ENCODE assay signal across 17 cellular contexts in the genomic region with DNA sequence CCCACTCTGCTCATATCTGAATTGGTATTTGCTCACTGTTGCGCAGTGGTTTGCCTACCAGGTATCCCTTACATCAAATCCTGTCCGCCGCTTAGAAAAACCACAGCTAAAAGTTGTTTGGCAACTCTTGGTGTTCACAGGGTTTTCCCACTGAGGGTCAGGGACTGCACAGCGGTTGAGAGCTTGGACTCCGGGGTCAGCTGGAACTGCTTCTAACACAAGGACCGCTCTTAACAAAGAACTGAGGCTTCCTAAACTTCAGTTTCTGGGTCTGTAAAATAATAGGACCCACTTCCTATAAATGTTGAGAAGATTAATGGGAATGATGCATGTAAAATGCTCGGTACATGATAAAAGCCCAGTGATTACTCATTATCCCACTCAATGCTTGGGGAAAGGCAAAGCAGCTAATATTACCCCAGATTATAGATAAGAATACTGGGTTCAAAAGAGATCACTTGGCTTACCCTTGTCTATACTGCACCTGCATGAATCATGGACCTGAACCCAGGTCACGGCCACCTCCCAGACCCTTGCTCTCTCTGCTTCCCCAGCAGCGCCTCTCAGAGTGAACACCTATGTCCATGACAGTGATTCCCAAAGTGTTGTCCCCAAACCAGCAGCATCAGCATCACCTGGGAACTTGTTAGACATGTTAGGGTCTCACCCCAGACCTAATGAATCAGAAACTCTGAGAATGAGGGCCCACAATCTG. TPM values are rescaled to one million over a fixed set of nuclear protein-coding genes. Genes with fewer than 3 reads are reported as not detected.
DNase-seq lines count a peak whose midpoint lies in the region; ATAC-seq, FAIRE-seq and TF ChIP-seq lines count a peak whose summit lies in the region.
"Had no signal": no experiment of that assay in that cellular context is flagged by ENCODE, and none has a peak within 500 bp of the region (broad histone marks: within the 10 kb centered on the region; RNA-seq: fewer than 3 reads in every experiment).

No MANE protein-coding gene starts in this region.

- POLR2A ChIA-PET in activated CD8-positive, alpha-beta T cell treated with anti-CD3 and anti-CD28 coated beads, Interleukin-2, amount 10 ng/mL, durations not matched to agents 7 days and 5 days (lab: Charles Lee) = interaction anchor here (1.3 to 2.3 kb wide), 2 partner anchors 9 to 17 kb away, joined by 3 to 6 read pairs; no protein-coding TSS in a partner anchor
- POLR2A ChIA-PET in activated CD8-positive, alpha-beta T cell treated with anti-CD3 and anti-CD28 coated beads for 36 hours (lab: Charles Lee) = interaction anchor here (2.7 kb wide), 1 partner anchor 10 kb away, joined by 16 read pairs; no protein-coding TSS in a partner anchor

- H3K4me3 Mint-ChIP-seq in activated CD8-positive, alpha-beta T cell treated with anti-CD3 and anti-CD28 coated beads, Interleukin-2, amount 10 ng/mL, durations not matched to agents 7 days and 5 days = no peak overlapping the region
- no peak overlapping the region for H3K4me3 Mint-ChIP-seq in activated CD8-positive, alpha-beta T cell treated with anti-CD3 and anti-CD28 coated beads for 36 hours
- no peak overlapping the region for H3K4me3 Mint-ChIP-seq in CD14-positive monocyte
- H3K4me3 Mint-ChIP-seq: activated naive CD4-positive, alpha-beta T cell treated with anti-CD3 and anti-CD28 coated beads, Interleukin-2, amount 50 U/mL, for 24 hours; central memory CD8-positive, alpha-beta T cell had no signal

- peak overlapping the region; percentile 21 for H3K27ac Mint-ChIP-seq in activated CD8-positive, alpha-beta T cell treated with anti-CD3 and anti-CD28 coated beads, Interleukin-2, amount 10 ng/mL, durations not matched to agents 7 days and 5 days
- H3K27ac Mint-ChIP-seq in activated CD8-positive, alpha-beta T cell treated with anti-CD3 and anti-CD28 coated beads for 36 hours = no peak overlapping the region
- no peak overlapping the region for H3K27ac Mint-ChIP-seq in CD14-positive monocyte

- in situ Hi-C loops in astrocyte of the spinal cord (cut with HindIII; ENCODE audit: low sequenced_read_pairs) = no loop called here

- no peak for ATAC-seq in activated CD8-positive, alpha-beta T cell treated with anti-CD3 and anti-CD28 coated beads, Interleukin-2, amount 10 ng/mL, durations not matched to agents 7 days and 5 days
- no peak for ATAC-seq in activated CD8-positive, alpha-beta T cell treated with anti-CD3 and anti-CD28 coated beads for 36 hours
- peak; percentile 52 to 58 for ATAC-seq in lower lobe of right lung
- ATAC-seq in sciatic nerve = no peak

- H3K9me3 Mint-ChIP-seq in activated CD8-positive, alpha-beta T cell treated with anti-CD3 and anti-CD28 coated beads, Interleukin-2, amount 10 ng/mL, durations not matched to agents 7 days and 5 days (ENCODE audit: insufficient read depth) = peaks cover 4% of the 10 kb centered on the region
- H3K9me3 Mint-ChIP-seq in activated CD8-positive, alpha-beta T cell treated with anti-CD3 and anti-CD28 coated beads for 36 hours = no peaks in the 10 kb centered on the region
- H3K9me3 Mint-ChIP-seq in CD14-positive monocyte = peaks cover 0 to 3% (median 0%) of the 10 kb centered on the region in 7 donors
- H3K9me3 Mint-ChIP-seq: activated naive CD4-positive, alpha-beta T cell treated with anti-CD3 and anti-CD28 coated beads, Interleukin-2, amount 50 U/mL, for 24 hours; central memory CD8-positive, alpha-beta T cell had no signal

- CTCF ChIA-PET in activated CD8-positive, alpha-beta T cell treated with anti-CD3 and anti-CD28 coated beads, Interleukin-2, amount 10 ng/mL, durations not matched to agents 7 days and 5 days (lab: Charles Lee) = interaction anchor here (1.2 to 4.2 kb wide), 3 partner anchors 9 to 20 kb away, joined by 3 to 34 read pairs (median 4); no protein-coding TSS in a partner anchor
- CTCF ChIA-PET in activated CD8-positive, alpha-beta T cell treated with anti-CD3 and anti-CD28 coated beads for 36 hours (lab: Charles Lee) = interaction anchor here (0.9 to 1.2 kb wide), 3 partner anchors 50 to 240 kb away, joined by 3 read pairs; no protein-coding TSS in a partner anchor

- no peak overlapping the region for H3K27ac ChIP-seq in lower lobe of right lung

- H3K4me1 ChIP-seq in lower lobe of right lung = peaks cover 13% of the 10 kb centered on the region

- H3K4me3 ChIP-seq in astrocyte of the spinal cord (ENCODE audit: low read depth, low read length) = no peak overlapping the region
- no peak overlapping the region for H3K4me3 ChIP-seq in lower lobe of right lung
- H3K4me3 ChIP-seq: HAP-1, MG63 had no signal

- no peaks in the 10 kb centered on the region for H3K27me3 Mint-ChIP-seq in activated CD8-positive, alpha-beta T cell treated with anti-CD3 and anti-CD28 coated beads, Interleukin-2, amount 10 ng/mL, durations not matched to agents 7 days and 5 days (ENCODE audit: low read depth)
- H3K27me3 Mint-ChIP-seq in activated CD8-positive, alpha-beta T cell treated with anti-CD3 and anti-CD28 coated beads for 36 hours = no peaks in the 10 kb centered on the region
- H3K27me3 Mint-ChIP-seq in CD14-positive monocyte (ENCODE audit: low read depth in 3 of 3) = peaks cover 0 to 12% (median 3%) of the 10 kb centered on the region in 3 donors
- H3K27me3 Mint-ChIP-seq: activated naive CD4-positive, alpha-beta T cell treated with anti-CD3 and anti-CD28 coated beads, Interleukin-2, amount 50 U/mL, for 24 hours; central memory CD8-positive, alpha-beta T cell had no signal

- no peak for DNase-seq in activated CD8-positive, alpha-beta T cell treated with anti-CD3 and anti-CD28 coated beads, Interleukin-2, amount 10 ng/mL, durations not matched to agents 7 days and 5 days
- DNase-seq in activated CD8-positive, alpha-beta T cell treated with anti-CD3 and anti-CD28 coated beads for 36 hours = no peak
- DNase-seq in astrocyte of the spinal cord (ENCODE audit: low read depth, low spot score) (peak; percentile 68), lower lobe of right lung (no peak), urothelium cell line (ENCODE audit: low spot score) (no peak), sciatic nerve (ENCODE audit: low spot score) (no peak), CD14-positive monocyte (ENCODE audit: low spot score) (no peak), GM19239 (ENCODE audit: insufficient read length, low spot score) (no peak)
- DNase-seq: COR-L47; MG63; NCI-H2081 treated with DMSO at 0.1 percent for 48 hours; stimulated activated naive CD4-positive, alpha-beta T cell had no signal

- no peaks in the 10 kb centered on the region for H3K36me3 ChIP-seq in lower lobe of right lung
- H3K36me3 ChIP-seq: HAP-1, MG63 had no signal

- peaks cover 26% of the 10 kb centered on the region for H3K36me3 Mint-ChIP-seq in activated CD8-positive, alpha-beta T cell treated with anti-CD3 and anti-CD28 coated beads, Interleukin-2, amount 10 ng/mL, durations not matched to agents 7 days and 5 days (ENCODE audit: low read depth)
- no peaks in the 10 kb centered on the region for H3K36me3 Mint-ChIP-seq in activated CD8-positive, alpha-beta T cell treated with anti-CD3 and anti-CD28 coated beads for 36 hours (ENCODE audit: low read depth)
- H3K36me3 Mint-ChIP-seq in CD14-positive monocyte = no peaks in the 10 kb centered on the region
- H3K36me3 Mint-ChIP-seq: activated naive CD4-positive, alpha-beta T cell treated with anti-CD3 and anti-CD28 coated beads, Interleukin-2, amount 50 U/mL, for 24 hours had no signal

- no peaks in the 10 kb centered on the region for H3K9me3 ChIP-seq in lower lobe of right lung
- H3K9me3 ChIP-seq: HAP-1, MG63 had no signal

- TF ChIP-seq CTCF in activated CD8-positive, alpha-beta T cell treated with anti-CD3 and anti-CD28 coated beads for 36 hours (IDR thresholded peaks at IDR 0.05) = no peak
- no peak for TF ChIP-seq CTCF in astrocyte of the spinal cord (IDR thresholded peaks at IDR 0.05; ENCODE audit: low read depth, low read length)
- no peak for TF ChIP-seq CTCF in lower lobe of right lung (IDR thresholded peaks at IDR 0.05)
- no peak for TF ChIP-seq CTCF in CD14-positive monocyte (IDR thresholded peaks at IDR 0.05)

- H3K27me3 ChIP-seq in lower lobe of right lung (ENCODE audit: low read depth) = no peaks in the 10 kb centered on the region
- H3K27me3 ChIP-seq: MG63 had no signal

- FAIRE-seq in urothelium cell line (lab: Jason Lieb, UNC) (peak; percentile 56), GM19239 (lab: Jason Lieb, UNC) (no peak)
- FAIRE-seq: A204.1 had no signal

- intact Hi-C loops in activated CD8-positive, alpha-beta T cell treated with anti-CD3 and anti-CD28 coated beads for 36 hours (cut with micrococcal nuclease) = no loop called here
- intact Hi-C loops in lower lobe of right lung (cut with DNase I) (no loop called here), sciatic nerve (cut with DNase I) (no loop called here), CD14-positive monocyte (cut with micrococcal nuclease) (no loop called here)

- peaks cover 62% of the 10 kb centered on the region for H3K4me1 Mint-ChIP-seq in activated CD8-positive, alpha-beta T cell treated with anti-CD3 and anti-CD28 coated beads, Interleukin-2, amount 10 ng/mL, durations not matched to agents 7 days and 5 days (ENCODE audit: low read depth)
- H3K4me1 Mint-ChIP-seq in activated CD8-positive, alpha-beta T cell treated with anti-CD3 and anti-CD28 coated beads for 36 hours (ENCODE audit: low read depth) = peaks cover 61% of the 10 kb centered on the region
- peaks cover 7% of the 10 kb centered on the region for H3K4me1 Mint-ChIP-seq in CD14-positive monocyte

RNA-seq across cellular contexts. Expression of gene LIPC, which starts 36.1 kb away (rescaled TPM):
- 1 to 10 TPM; 4.1 to 4.4 TPM for total RNA-seq in activated CD8-positive, alpha-beta T cell treated with anti-CD3 and anti-CD28 coated beads, Interleukin-2, amount 10 ng/mL, durations not matched to agents 7 days and 5 days
- total RNA-seq in activated CD8-positive, alpha-beta T cell treated with anti-CD3 and anti-CD28 coated beads for 36 hours = 1 to 10 TPM; 1.0 to 1.2 TPM
- 1.0 TPM for total RNA-seq in lower lobe of right lung
- total RNA-seq in sciatic nerve = 24.4 TPM
- polyA plus RNA-seq in CD14-positive monocyte = under 1 TPM in 1 of 2 donors, not detected in 1; 0.37 TPM
- polyA plus RNA-seq: neural cell had no signal

Comparison
In these comparisons a context has a peak if more than half of its experiments do, and no peak if none do; other contexts are left out.
1. ATAC-seq: peak in lower lobe of right lung (2 of 2); none in activated CD8-positive, alpha-beta T cell treated with anti-CD3 and anti-CD28 coated beads, Interleukin-2, amount 10 ng/mL, durations not matched to agents 7 days and 5 days (single experiment), activated CD8-positive, alpha-beta T cell treated with anti-CD3 and anti-CD28 coated beads for 36 hours (single experiment) and sciatic nerve (single experiment).